In genomic region chr1:184283999-184284398, GRCh38 we compare ENCODE assay signal across 13 cellular contexts.
DNase-seq lines count a peak whose midpoint lies in the region; TF ChIP-seq lines count a peak whose summit lies in the region.
"Had no signal": no experiment of that assay in that cellular context is flagged by ENCODE, and none has a peak within 500 bp of the region (broad histone marks: within the 10 kb centered on the region; RNA-seq: fewer than 3 reads in every experiment).

No MANE protein-coding gene starts in this region.

- no peaks in the 10 kb centered on the region for H3K36me3 ChIP-seq in esophagus muscularis mucosa
- H3K36me3 ChIP-seq in transverse colon = no peaks in the 10 kb centered on the region

- H3K27me3 ChIP-seq in esophagus muscularis mucosa (no peaks in the 10 kb centered on the region), transverse colon (no peaks in the 10 kb centered on the region)

- H3K27ac ChIP-seq in esophagus muscularis mucosa (replicated peaks in 1 of 4) (peak overlapping the region; percentile 23 to 69 (median 60)), transverse colon (peak overlapping the region; percentile 10 to 64 (median 44))
- H3K27ac ChIP-seq: 22Rv1 had no signal

- H3K9me3 ChIP-seq in esophagus muscularis mucosa = no peaks in the 10 kb centered on the region
- no peaks in the 10 kb centered on the region for H3K9me3 ChIP-seq in transverse colon

- H3K4me3 ChIP-seq in esophagus muscularis mucosa (no peak overlapping the region), transverse colon (no peak overlapping the region)

- peaks cover 13 to 30% (median 27%) of the 10 kb centered on the region in 4 donors for H3K4me1 ChIP-seq in esophagus muscularis mucosa
- peaks cover 0 to 3% (median 0%) of the 10 kb centered on the region in 4 donors for H3K4me1 ChIP-seq in transverse colon

- TF ChIP-seq POLR2A in esophagus muscularis mucosa (IDR thresholded peaks at IDR 0.05; ENCODE audit: low read depth) = no peak
- no peak for TF ChIP-seq POLR2A in transverse colon (IDR thresholded peaks at IDR 0.05)

- in situ Hi-C loops in transverse colon (cut with MboI; ENCODE audit: low pct_ligation_motif_present in 1 of 4, low pct_unique_long_range_greater_than_20kb in 1 of 4, low sequenced_read_pairs in 3 of 4) = no loop called here

- WGBS in esophagus muscularis mucosa = 20% methylated on average over 1 of the region's 1 CpG
- 68% methylated on average over 1 of the region's 1 CpG; no CpG with 5 or more reads in 1 of the 2 donors for WGBS in transverse colon (ENCODE audit: low coverage in 1 of 2), 2 donors

- no peak for TF ChIP-seq CTCF in esophagus muscularis mucosa (IDR thresholded peaks at IDR 0.05)
- TF ChIP-seq CTCF in transverse colon (IDR thresholded peaks at IDR 0.05) = no peak

- DNase-seq in NCI-H82 (lab: John Stamatoyannopoulos, UW) (peak; percentile 39), NCI-H82 treated with DMSO at 0.1 percent for 48 hours (lab: John Stamatoyannopoulos, UW; ENCODE audit: unreplicated experiment) (no peak), esophagus muscularis mucosa (ENCODE audit: extremely low spot score) (no peak), medulla oblongata (ENCODE audit: extremely low spot score) (peak; percentile 60), transverse colon (peak; percentile 45), NCI-H1048 (lab: John Stamatoyannopoulos, UW) (no peak), AML-193 (lab: John Stamatoyannopoulos, UW) (no peak)
- no peak for DNase-seq in activated CD8-positive, alpha-beta memory T cell treated with anti-CD3 and anti-CD28 coated beads for 24 hours
- DNase-seq: erythroblast; NCI-H524 treated with DMSO at 0.1 percent for 48 hours; stimulated activated CD4-positive, alpha-beta T cell treated with anti-CD3 and anti-CD28 coated beads, Interleukin-15, amount 100 ng/mL, for 24 hours; stimulated activated naive CD4-positive, alpha-beta T cell had no signal

- intact Hi-C loops in esophagus muscularis mucosa (cut with DNase I) = no loop called here
- intact Hi-C loops in transverse colon (cut with DNase I; ENCODE audit: low total_unique reads) = no loop called here

- no peak for TF ChIP-seq EP300 in esophagus muscularis mucosa (IDR thresholded peaks at IDR 0.05)
- peak; percentile 17 for TF ChIP-seq EP300 in transverse colon (IDR thresholded peaks at IDR 0.05; ENCODE audit: low read depth)

Comparison
In these comparisons a context has a peak if more than half of its experiments do, and no peak if none do; other contexts are left out.
1. DNase-seq: peak in NCI-H82 (single experiment), medulla oblongata (single experiment) and transverse colon (single experiment); none in NCI-H82 treated with DMSO at 0.1 percent for 48 hours (single experiment), esophagus muscularis mucosa (single experiment), NCI-H1048 (single experiment), activated CD8-positive, alpha-beta memory T cell treated with anti-CD3 and anti-CD28 coated beads for 24 hours (single experiment) and AML-193 (0 of 2).